Comparison of ENCODE assay signal across 11 cellular contexts in genomic region chr1:20411196-20411980, GRCh38.
DNase-seq lines count a peak whose midpoint lies in the region; ATAC-seq and TF ChIP-seq lines count a peak whose summit lies in the region.
"Had no signal": no experiment of that assay in that cellular context is flagged by ENCODE, and none has a peak within 500 bp of the region (broad histone marks: within the 10 kb centered on the region; RNA-seq: fewer than 3 reads in every experiment).

No MANE protein-coding gene starts in this region.

- H3K36me3 ChIP-seq in Karpas-422 (ENCODE audit: insufficient read depth, low read length), result no peaks in the 10 kb centered on the region
- H3K36me3 ChIP-seq in mucosa of descending colon (ENCODE audit: low read depth), result no peaks in the 10 kb centered on the region
- no peaks in the 10 kb centered on the region for H3K36me3 ChIP-seq in CD4-positive, alpha-beta memory T cell (ENCODE audit: insufficient read depth, low read length)
- H3K36me3 ChIP-seq: esophagus squamous epithelium, thoracic aorta had no signal

- no peaks in the 10 kb centered on the region for H3K27me3 Mint-ChIP-seq in chondrocyte (ENCODE audit: low read depth)
- H3K27me3 Mint-ChIP-seq in CD4-positive, alpha-beta memory T cell, result peaks cover 6 to 7% of the 10 kb centered on the region in 2 donors

- intact Hi-C loops in mucosa of descending colon (cut with DNase I, micrococcal nuclease), result no loop called here
- intact Hi-C loops in CD4-positive, alpha-beta memory T cell (cut with micrococcal nuclease), result no loop called here

- DNase-seq in Daoy (ENCODE audit: low read depth) (peak; percentile 96), Karpas-422 (no peak), chondrocyte (ENCODE audit: low spot score) (peak; percentile 64), mucosa of descending colon (no peak), activated gamma-delta T cell (lab: John Stamatoyannopoulos, UW) (no peak)
- DNase-seq in CD4-positive, alpha-beta memory T cell, result no peak
- DNase-seq: esophagus squamous epithelium, NCI-H2107 had no signal

- CTCF ChIA-PET in CD4-positive, alpha-beta memory T cell (lab: Charles Lee; ENCODE audit: partially characterized antibody), result no interaction called here

- H3K4me1 ChIP-seq in Karpas-422 (ENCODE audit: low read length) (peaks cover 53% of the 10 kb centered on the region), mucosa of descending colon (ENCODE audit: low read depth) (no peaks in the 10 kb centered on the region)
- no peaks in the 10 kb centered on the region for H3K4me1 ChIP-seq in CD4-positive, alpha-beta memory T cell (ENCODE audit: insufficient read depth, low read length)
- H3K4me1 ChIP-seq: esophagus squamous epithelium had no signal

- H3K4me3 Mint-ChIP-seq in chondrocyte (ENCODE audit: unreplicated experiment), result no peak overlapping the region
- no peak overlapping the region for H3K4me3 Mint-ChIP-seq in CD4-positive, alpha-beta memory T cell

- peak overlapping the region; percentile 74 for H3K4me2 ChIP-seq in Karpas-422 (ENCODE audit: low read depth, low read length, poor library complexity, severe bottlenecking)

- H4K20me1 ChIP-seq in Karpas-422 (ENCODE audit: insufficient read depth, low read depth, low read length), result no peaks in the 10 kb centered on the region

- no peak overlapping the region for H3K4me3 ChIP-seq in Karpas-422 (ENCODE audit: low read length)
- H3K4me3 ChIP-seq in mucosa of descending colon, result no peak overlapping the region
- no peak overlapping the region for H3K4me3 ChIP-seq in CD4-positive, alpha-beta memory T cell (ENCODE audit: low read length in 2 of 2)
- H3K4me3 ChIP-seq: esophagus squamous epithelium, thoracic aorta had no signal

- TF ChIP-seq CTCF in chondrocyte (IDR thresholded peaks at IDR 0.05) (no peak), mucosa of descending colon (IDR thresholded peaks at IDR 0.05) (no peak)

- H3K27me3 ChIP-seq in Karpas-422 (ENCODE audit: low read length), result no peaks in the 10 kb centered on the region
- no peaks in the 10 kb centered on the region for H3K27me3 ChIP-seq in CD4-positive, alpha-beta memory T cell (ENCODE audit: insufficient read depth, low read length)

- no peaks in the 10 kb centered on the region for H3K36me3 Mint-ChIP-seq in chondrocyte (ENCODE audit: low read depth)
- no peaks in the 10 kb centered on the region for H3K36me3 Mint-ChIP-seq in CD4-positive, alpha-beta memory T cell

- no peak overlapping the region for H3K27ac Mint-ChIP-seq in chondrocyte (ENCODE audit: unreplicated experiment)
- H3K27ac Mint-ChIP-seq in CD4-positive, alpha-beta memory T cell, result no peak overlapping the region

- H3K9me2 ChIP-seq in Karpas-422 (replicated peaks; ENCODE audit: insufficient read depth, low read length), result no peaks in the 10 kb centered on the region

- H3K9ac ChIP-seq in Karpas-422 (ENCODE audit: low read length), result no peak overlapping the region

- POLR2A ChIA-PET in CD4-positive, alpha-beta memory T cell (lab: Charles Lee; ENCODE audit: partially characterized antibody), result no interaction called here

- H3K4me1 Mint-ChIP-seq in chondrocyte (ENCODE audit: low read depth), result peaks cover 8% of the 10 kb centered on the region
- no peaks in the 10 kb centered on the region for H3K4me1 Mint-ChIP-seq in CD4-positive, alpha-beta memory T cell

- no peaks in the 10 kb centered on the region for H3K79me2 ChIP-seq in Karpas-422 (ENCODE audit: low read length)

- ATAC-seq in mucosa of descending colon (peak; percentile 20), HG03439 (IDR thresholded peaks at IDR 0.05; ENCODE audit: unreplicated experiment) (no peak), GM19452 (IDR thresholded peaks at IDR 0.05; ENCODE audit: unreplicated experiment) (no peak)

- peaks cover 3% of the 10 kb centered on the region for H3K9me3 Mint-ChIP-seq in chondrocyte (ENCODE audit: low read depth)
- peaks cover 0 to 5% (median 0%) of the 10 kb centered on the region in 8 donors for H3K9me3 Mint-ChIP-seq in CD4-positive, alpha-beta memory T cell

- no peaks in the 10 kb centered on the region for H3K9me3 ChIP-seq in Karpas-422 (ENCODE audit: low read length)
- no peaks in the 10 kb centered on the region for H3K9me3 ChIP-seq in mucosa of descending colon
- H3K9me3 ChIP-seq in CD4-positive, alpha-beta memory T cell (ENCODE audit: control insufficient read depth in 1 of 2, low read length in 2 of 2), result no peaks in the 10 kb centered on the region
- H3K9me3 ChIP-seq: esophagus squamous epithelium, thoracic aorta had no signal

- no peak overlapping the region for H2AFZ ChIP-seq in Karpas-422 (ENCODE audit: low read length)

- no peak overlapping the region for H3K27ac ChIP-seq in Karpas-422 (ENCODE audit: low read length)
- no peak overlapping the region for H3K27ac ChIP-seq in CD4-positive, alpha-beta memory T cell (ENCODE audit: low read depth, low read length)
- H3K27ac ChIP-seq: esophagus squamous epithelium, thoracic aorta had no signal

Comparison
In these comparisons a context has a peak if more than half of its experiments do, and no peak if none do; other contexts are left out.
1. DNase-seq: peak in Daoy (single experiment) and chondrocyte (single experiment); none in Karpas-422 (single experiment), mucosa of descending colon (0 of 3), activated gamma-delta T cell (single experiment) and CD4-positive, alpha-beta memory T cell (0 of 5).